ENCODE assay signal across 28 cellular contexts in the genomic region with DNA sequence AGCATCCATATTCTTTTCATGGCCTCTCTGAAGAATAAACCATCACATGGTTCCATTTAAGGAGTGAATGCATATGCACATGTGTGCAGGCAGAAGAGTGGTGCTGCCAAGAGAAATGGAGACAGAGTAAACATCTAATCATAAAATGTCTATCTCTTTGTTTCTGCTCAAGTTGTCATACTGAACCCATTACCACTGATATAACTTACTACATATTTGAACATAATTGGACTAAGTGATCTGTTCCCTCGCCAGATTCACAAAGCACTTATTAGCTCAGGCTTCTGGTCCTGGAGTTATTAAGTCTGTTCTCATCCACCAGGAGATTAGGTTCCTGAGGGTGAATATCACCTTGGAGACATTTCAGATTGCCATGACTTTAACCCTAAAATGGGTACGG.
"Had no signal": no experiment of that assay in that cellular context is flagged by ENCODE, and none has a peak within 500 bp of the region (broad histone marks: within the 10 kb centered on the region; RNA-seq: fewer than 3 reads in every experiment).

No MANE protein-coding gene starts in this region.

- H3K4me1 ChIP-seq: stomach, suprapubic skin, testis, thyroid gland, tibial artery, tibial nerve, transverse colon, upper lobe of left lung, upper lobe of right lung, uterus, vagina had no signal

- H3K27me3 ChIP-seq: suprapubic skin, testis, thyroid gland, tibial nerve, transverse colon, upper lobe of left lung, uterus, vagina had no signal

- H3K36me3 Mint-ChIP-seq: stimulated activated effector memory CD8-positive, alpha-beta T cell treated with anti-CD3 and anti-CD28 coated beads, Interleukin-12 subunit alpha, Interleukin-12 subunit beta, amount 100 ng/mL, for 72 hours; stimulated activated memory B cell treated with anti-CD40 and anti-IgM and Interleukin-4, amounts not matched to agents 10 μg/mL and 1 μg/mL and 100 μg/mL, for 72 hours; stimulated activated naive B cell treated with anti-CD40 and anti-IgM and Interleukin-4, amounts not matched to agents 10 μg/mL and 1 μg/mL and 100 μg/mL, for 72 hours; type B pancreatic cell had no signal

- H3K9me3 ChIP-seq: stomach, suprapubic skin, testis, thoracic aorta, thyroid gland, tibial artery, tibial nerve, transverse colon, upper lobe of left lung, upper lobe of right lung, uterus, vagina had no signal

- H3K27me3 Mint-ChIP-seq: type B pancreatic cell had no signal

- H3K4me3 Mint-ChIP-seq: stimulated activated effector memory CD8-positive, alpha-beta T cell treated with anti-CD3 and anti-CD28 coated beads, Interleukin-12 subunit alpha, Interleukin-12 subunit beta, amount 100 ng/mL, for 72 hours; stimulated activated memory B cell treated with anti-CD40 and anti-IgM and Interleukin-4, amounts not matched to agents 10 μg/mL and 1 μg/mL and 100 μg/mL, for 72 hours; stimulated activated naive B cell treated with anti-CD40 and anti-IgM and Interleukin-4, amounts not matched to agents 10 μg/mL and 1 μg/mL and 100 μg/mL, for 72 hours; stimulated activated naive CD8-positive, alpha-beta T cell treated with anti-CD3 and anti-CD28 coated beads, Interleukin-15, amount 100 ng/mL, for 72 hours; stimulated activated naive CD8-positive, alpha-beta T cell treated with anti-CD3 and anti-CD28 coated beads, Interleukin-15, Interleukin-2, amounts not matched to agents 100 ng/mL and 50 ng/mL, for 24 hours; type B pancreatic cell had no signal

- H3K36me3 ChIP-seq: stomach, suprapubic skin, thoracic aorta, thyroid gland, tibial artery, tibial nerve, transverse colon, upper lobe of left lung, upper lobe of right lung, uterus, vagina had no signal

- DNase-seq: stimulated activated CD4-positive, alpha-beta T cell treated with anti-CD3 and anti-CD28 coated beads, Interleukin-2, amount 100 ng/mL, for 48 hours; stimulated activated CD4-positive, alpha-beta T cell treated with anti-CD3 and anti-CD28 coated beads, Interleukin-4, amount 100 ng/mL, for 1 hour; stimulated activated CD4-positive, alpha-beta T cell treated with anti-CD3 and anti-CD28 coated beads, Interleukin-4, amount 100 ng/mL, for 24 hours; stimulated activated CD4-positive, alpha-beta T cell treated with anti-CD3 and anti-CD28 coated beads, Interleukin-4, amount 100 ng/mL, for 4 hours; stimulated activated CD8-positive, alpha-beta memory T cell treated with anti-CD3 and anti-CD28 coated beads, Interleukin-4, amount 100 ng/mL, for 48 hours; stimulated activated naive B cell treated with anti-CD40 and anti-IgM and Interleukin-4, amounts not matched to agents 10 μg/mL and 1 μg/mL and 100 μg/mL, for 72 hours; stimulated activated naive CD4-positive, alpha-beta T cell; stimulated activated naive CD4-positive, alpha-beta T cell treated with Interleukin-2 at 50 U/mL for 16 hours; stimulated activated naive CD8-positive, alpha-beta T cell treated with anti-CD3 and anti-CD28 coated beads, Interleukin-15, amount 100 ng/mL, for 72 hours; stimulated activated naive CD8-positive, alpha-beta T cell treated with anti-CD3 and anti-CD28 coated beads, Interleukin-15, Interleukin-2, amounts not matched to agents 100 U/mL and 50 U/mL, for 24 hours; stomach; substantia nigra; testis; thyroid gland; tibial artery; transverse colon; trophoblast cell; upper lobe of left lung; upper lobe of right lung; uterus had no signal

- ATAC-seq: stimulated activated effector memory CD8-positive, alpha-beta T cell treated with anti-CD3 and anti-CD28 coated beads, Interleukin-12 subunit alpha, Interleukin-12 subunit beta, amount 100 ng/mL, for 72 hours; stimulated activated memory B cell treated with anti-CD40 and anti-IgM and Interleukin-4, amounts not matched to agents 10 μg/mL and 1 μg/mL and 100 μg/mL, for 72 hours; stimulated activated naive B cell treated with anti-CD40 and anti-IgM and Interleukin-4, amounts not matched to agents 10 μg/mL and 1 μg/mL and 100 μg/mL, for 72 hours; stimulated activated naive CD8-positive, alpha-beta T cell treated with anti-CD3 and anti-CD28 coated beads, Interleukin-15, amount 100 ng/mL, for 72 hours; stimulated activated naive CD8-positive, alpha-beta T cell treated with anti-CD3 and anti-CD28 coated beads, Interleukin-15, Interleukin-2, amounts not matched to agents 100 U/mL and 50 U/mL, for 24 hours; upper lobe of right lung had no signal

- H3K27ac Mint-ChIP-seq: stimulated activated effector memory CD8-positive, alpha-beta T cell treated with anti-CD3 and anti-CD28 coated beads, Interleukin-12 subunit alpha, Interleukin-12 subunit beta, amount 100 ng/mL, for 72 hours; stimulated activated memory B cell treated with anti-CD40 and anti-IgM and Interleukin-4, amounts not matched to agents 10 μg/mL and 1 μg/mL and 100 μg/mL, for 72 hours; stimulated activated naive B cell treated with anti-CD40 and anti-IgM and Interleukin-4, amounts not matched to agents 10 μg/mL and 1 μg/mL and 100 μg/mL, for 72 hours; stimulated activated naive CD8-positive, alpha-beta T cell treated with anti-CD3 and anti-CD28 coated beads, Interleukin-15, amount 100 ng/mL, for 72 hours; stimulated activated naive CD8-positive, alpha-beta T cell treated with anti-CD3 and anti-CD28 coated beads, Interleukin-15, Interleukin-2, amounts not matched to agents 100 ng/mL and 50 ng/mL, for 24 hours; type B pancreatic cell had no signal

- H3K27ac ChIP-seq: stomach, suprapubic skin, testis, thoracic aorta, thyroid gland, tibial artery, tibial nerve, transverse colon, upper lobe of left lung, upper lobe of right lung, uterus, vagina had no signal

- H3K4me3 ChIP-seq: stomach, suprapubic skin, testis, thoracic aorta, thyroid gland, tibial artery, tibial nerve, transverse colon, upper lobe of left lung, upper lobe of right lung, uterus, vagina had no signal

- H3K4me1 Mint-ChIP-seq: stimulated activated effector memory CD8-positive, alpha-beta T cell treated with anti-CD3 and anti-CD28 coated beads, Interleukin-12 subunit alpha, Interleukin-12 subunit beta, amount 100 ng/mL, for 72 hours; stimulated activated memory B cell treated with anti-CD40 and anti-IgM and Interleukin-4, amounts not matched to agents 10 μg/mL and 1 μg/mL and 100 μg/mL, for 72 hours; stimulated activated naive B cell treated with anti-CD40 and anti-IgM and Interleukin-4, amounts not matched to agents 10 μg/mL and 1 μg/mL and 100 μg/mL, for 72 hours; stimulated activated naive CD8-positive, alpha-beta T cell treated with anti-CD3 and anti-CD28 coated beads, Interleukin-15, amount 100 ng/mL, for 72 hours had no signal

- H3K9me3 Mint-ChIP-seq: type B pancreatic cell had no signal
